29 cellular contexts compared by ENCODE assay signal in genomic region chr1:57922130-57922529, GRCh38.
"Had no signal": no experiment of that assay in that cellular context is flagged by ENCODE, and none has a peak within 500 bp of the region (broad histone marks: within the 10 kb centered on the region; RNA-seq: fewer than 3 reads in every experiment).

No MANE protein-coding gene starts in this region.

- DNase-seq: natural killer cell; occipital lobe; ovary; posterior cingulate gyrus; psoas muscle; right cardiac atrium; right lobe of liver; sigmoid colon; small intestine; stimulated activated CD4-positive, alpha-beta T cell treated with anti-CD3 and anti-CD28 coated beads, Interleukin-15, amount 100 ng/mL, for 24 hours; stimulated activated CD4-positive, alpha-beta T cell treated with anti-CD3 and anti-CD28 coated beads, Interleukin-2, amount 100 ng/mL, for 24 hours; stimulated activated CD4-positive, alpha-beta T cell treated with anti-CD3 and anti-CD28 coated beads, Interleukin-2, amount 100 ng/mL, for 48 hours; stimulated activated CD4-positive, alpha-beta T cell treated with anti-CD3 and anti-CD28 coated beads, Interleukin-4, amount 100 ng/mL, for 24 hours; stimulated activated naive CD4-positive, alpha-beta T cell; stimulated activated naive CD8-positive, alpha-beta T cell treated with anti-CD3 and anti-CD28 coated beads, Interleukin-15, amount 100 ng/mL, for 72 hours; stimulated activated naive CD8-positive, alpha-beta T cell treated with anti-CD3 and anti-CD28 coated beads, Interleukin-15, Interleukin-2, amounts not matched to agents 100 U/mL and 50 U/mL, for 24 hours; substantia nigra; testis; tibial artery; transverse colon; upper lobe of right lung; uterus had no signal

- H2AFZ ChIP-seq: neural progenitor cell, parathyroid adenoma had no signal

- FAIRE-seq: small intestine had no signal

- H3K9ac ChIP-seq: neural progenitor cell, parathyroid adenoma had no signal

- H3K79me2 ChIP-seq: parathyroid adenoma had no signal

- H3K4me3 Mint-ChIP-seq: natural killer cell; nephron; neural progenitor cell; stimulated activated effector memory CD8-positive, alpha-beta T cell treated with anti-CD3 and anti-CD28 coated beads, Interleukin-12 subunit alpha, Interleukin-12 subunit beta, amount 100 ng/mL, for 72 hours; stimulated activated naive CD8-positive, alpha-beta T cell treated with anti-CD3 and anti-CD28 coated beads, Interleukin-15, amount 100 ng/mL, for 72 hours; type B pancreatic cell had no signal

- H3K36me3 ChIP-seq: neural progenitor cell, ovary, right lobe of liver, sigmoid colon, suprapubic skin, tibial artery, transverse colon, upper lobe of right lung, uterus had no signal

- H3K9me3 ChIP-seq: ovary, psoas muscle, right lobe of liver, sigmoid colon, suprapubic skin, testis, tibial artery, transverse colon, upper lobe of right lung, uterus had no signal

- H3K9me3 Mint-ChIP-seq: natural killer cell; neural progenitor cell; stimulated activated naive CD8-positive, alpha-beta T cell treated with anti-CD3 and anti-CD28 coated beads, Interleukin-15, amount 100 ng/mL, for 72 hours had no signal

- ATAC-seq: natural killer cell; psoas muscle; right cardiac atrium; right lobe of liver; stimulated activated effector memory CD8-positive, alpha-beta T cell treated with anti-CD3 and anti-CD28 coated beads, Interleukin-12 subunit alpha, Interleukin-12 subunit beta, amount 100 ng/mL, for 72 hours; stimulated activated naive CD8-positive, alpha-beta T cell treated with anti-CD3 and anti-CD28 coated beads, Interleukin-15, amount 100 ng/mL, for 72 hours; stimulated activated naive CD8-positive, alpha-beta T cell treated with anti-CD3 and anti-CD28 coated beads, Interleukin-15, Interleukin-2, amounts not matched to agents 100 U/mL and 50 U/mL, for 24 hours; upper lobe of right lung had no signal

- H3K36me3 Mint-ChIP-seq: natural killer cell; neural progenitor cell; stimulated activated effector memory CD8-positive, alpha-beta T cell treated with anti-CD3 and anti-CD28 coated beads, Interleukin-12 subunit alpha, Interleukin-12 subunit beta, amount 100 ng/mL, for 72 hours; type B pancreatic cell had no signal

- H3K27me3 ChIP-seq: neural progenitor cell, ovary, right lobe of liver, sigmoid colon, suprapubic skin, testis, tibial artery, transverse colon, upper lobe of right lung, uterus had no signal

- H3K4me1 ChIP-seq: neural progenitor cell, parathyroid adenoma, psoas muscle, right lobe of liver, sigmoid colon, suprapubic skin, testis, tibial artery, transverse colon, upper lobe of right lung, uterus had no signal

- H3K4me3 ChIP-seq: neural progenitor cell, ovary, psoas muscle, right lobe of liver, sigmoid colon, suprapubic skin, testis, tibial artery, transverse colon, upper lobe of right lung, uterus had no signal

- H3K4me2 ChIP-seq: neural progenitor cell had no signal

- H3K4me1 Mint-ChIP-seq: natural killer cell; nephron; neural progenitor cell; stimulated activated effector memory CD8-positive, alpha-beta T cell treated with anti-CD3 and anti-CD28 coated beads, Interleukin-12 subunit alpha, Interleukin-12 subunit beta, amount 100 ng/mL, for 72 hours; stimulated activated naive CD8-positive, alpha-beta T cell treated with anti-CD3 and anti-CD28 coated beads, Interleukin-15, amount 100 ng/mL, for 72 hours had no signal

- H3K27ac ChIP-seq: neural progenitor cell, ovary, parathyroid adenoma, psoas muscle, right lobe of liver, sigmoid colon, suprapubic skin, testis, tibial artery, transverse colon, upper lobe of right lung, uterus had no signal

- H3K27me3 Mint-ChIP-seq: stimulated activated naive CD8-positive, alpha-beta T cell treated with anti-CD3 and anti-CD28 coated beads, Interleukin-15, amount 100 ng/mL, for 72 hours had no signal

- H3K27ac Mint-ChIP-seq: natural killer cell; nephron; neural progenitor cell; progenitor cell of endocrine pancreas; stimulated activated effector memory CD8-positive, alpha-beta T cell treated with anti-CD3 and anti-CD28 coated beads, Interleukin-12 subunit alpha, Interleukin-12 subunit beta, amount 100 ng/mL, for 72 hours; type B pancreatic cell had no signal
